17 cellular contexts compared by ENCODE assay signal in genomic region chr18:32956591-32957310, GRCh38.
DNase-seq lines count a peak whose midpoint lies in the region; ATAC-seq and TF ChIP-seq lines count a peak whose summit lies in the region.
"Had no signal": no experiment of that assay in that cellular context is flagged by ENCODE, and none has a peak within 500 bp of the region (broad histone marks: within the 10 kb centered on the region; RNA-seq: fewer than 3 reads in every experiment).

No MANE protein-coding gene starts in this region.

- peak overlapping the region; percentile 13 for H3K4me3 Mint-ChIP-seq in chondrocyte (ENCODE audit: unreplicated experiment)
- H3K4me3 Mint-ChIP-seq: activated CD8-positive, alpha-beta T cell treated with anti-CD3 and anti-CD28 coated beads, Interleukin-2, amount 10 ng/mL, durations not matched to agents 7 days and 5 days; natural killer cell treated with Interleukin-12 subunit alpha and Interleukin-12 subunit beta and Interleukin-15 and Interleukin-18, amount 100 ng/mL, for 72 hours; stimulated activated naive CD8-positive, alpha-beta T cell treated with anti-CD3 and anti-CD28 coated beads, Interleukin-15, Interleukin-2, amounts not matched to agents 100 ng/mL and 50 ng/mL, for 24 hours had no signal

- H3K79me2 ChIP-seq in mesendoderm (ENCODE audit: control insufficient read depth, insufficient read depth, low read length): no peaks in the 10 kb centered on the region

- no peak overlapping the region for H2BK15ac ChIP-seq in mesendoderm (replicated peaks; ENCODE audit: low read depth)

- H3K36me3 Mint-ChIP-seq in chondrocyte (ENCODE audit: low read depth): no peaks in the 10 kb centered on the region

- no peak overlapping the region for H4K8ac ChIP-seq in mesendoderm (ENCODE audit: low read depth, low read length)

- no peaks in the 10 kb centered on the region for H3K4me1 ChIP-seq in mesendoderm (ENCODE audit: control insufficient read depth, low read depth, low read length)

- no peak overlapping the region for H2AK5ac ChIP-seq in mesendoderm (ENCODE audit: low read length)

- H3K4me3 ChIP-seq in AG04450 (ENCODE audit: low read depth, low read length): no peak overlapping the region
- H3K4me3 ChIP-seq in mesendoderm (ENCODE audit: low read length): no peak overlapping the region

- H3K56ac ChIP-seq in mesendoderm (ENCODE audit: low read length): no peak overlapping the region

- peak; percentile 42 for TF ChIP-seq CTCF in AG04450 (IDR thresholded peaks at IDR 0.05; ENCODE audit: low read depth, low read length)
- TF ChIP-seq CTCF in chondrocyte (IDR thresholded peaks at IDR 0.05): peak; percentile 73

- no peak overlapping the region for H3K4ac ChIP-seq in mesendoderm (ENCODE audit: low read depth, low read length)

- H3K36me3 ChIP-seq in mesendoderm (ENCODE audit: control insufficient read depth, insufficient read depth, low read length): no peaks in the 10 kb centered on the region

- no peak overlapping the region for H3K23ac ChIP-seq in mesendoderm (ENCODE audit: low read length)

- H3K79me1 ChIP-seq in mesendoderm (ENCODE audit: low read length): no peaks in the 10 kb centered on the region

- no peak overlapping the region for H4K5ac ChIP-seq in mesendoderm (ENCODE audit: low read length)

- WGBS in mesendoderm (ENCODE audit: extremely low coverage, insufficient coverage, low lambda C conversion rate): no CpG with 5 or more reads among the region's 3 CpGs

- no peaks in the 10 kb centered on the region for H3K27me3 ChIP-seq in AG04450 (ENCODE audit: control insufficient read depth, insufficient read depth, low read length)
- no peaks in the 10 kb centered on the region for H3K27me3 ChIP-seq in mesendoderm (ENCODE audit: insufficient read depth, low read length, poor library complexity)

- H3K9me3 Mint-ChIP-seq in chondrocyte (ENCODE audit: low read depth): peaks cover 2% of the 10 kb centered on the region

- no peaks in the 10 kb centered on the region for H3K9me3 ChIP-seq in AG04450 (ENCODE audit: control insufficient read depth, insufficient read depth, low read length)

- H2BK120ac ChIP-seq in mesendoderm (ENCODE audit: low read depth, low read length): no peak overlapping the region

- peaks cover 2% of the 10 kb centered on the region for H3K27me3 Mint-ChIP-seq in chondrocyte (ENCODE audit: low read depth)
- H3K27me3 Mint-ChIP-seq: natural killer cell treated with Interleukin-12 subunit alpha and Interleukin-12 subunit beta and Interleukin-15 and Interleukin-18, amount 100 ng/mL, for 72 hours; stimulated activated naive CD8-positive, alpha-beta T cell treated with anti-CD3 and anti-CD28 coated beads, Interleukin-15, Interleukin-2, amounts not matched to agents 100 ng/mL and 50 ng/mL, for 24 hours had no signal

- POLR2A ChIA-PET in AG04450 (lab: Yijun Ruan, JAX): no interaction called here

- peak; percentile 2 for DNase-seq in AG04450 (ENCODE audit: low read depth, low spot score)
- peak; percentile 10 for DNase-seq in NAMALWA (ENCODE audit: low spot score)
- DNase-seq in chondrocyte (ENCODE audit: low spot score): no peak
- peak; percentile 19 for DNase-seq in mesendoderm
- no peak for DNase-seq in NOMO-1 treated with dmso at 0.1 percent for 144 hours (lab: John Stamatoyannopoulos, UW; ENCODE audit: unreplicated experiment)
- no peak for DNase-seq in retina
- DNase-seq in activated CD4-positive, alpha-beta T cell treated with anti-CD3 and anti-CD28 coated beads, Interleukin-2, amount 50 U/mL, for 48 hours: no peak
- DNase-seq: activated CD8-positive, alpha-beta T cell treated with anti-CD3 and anti-CD28 coated beads, Interleukin-2, amount 10 ng/mL, durations not matched to agents 7 days and 5 days; effector CD8-positive, alpha-beta T cell; Kasumi-1; NCI-H510A; stimulated activated CD4-positive, alpha-beta T cell treated with anti-CD3 and anti-CD28 coated beads, Interleukin-1b, Interleukin-23, amount 100 ng/mL, for 48 hours; T-helper 1 cell had no signal

- no peak overlapping the region for H3K4me2 ChIP-seq in mesendoderm (ENCODE audit: low read length)

- CTCF ChIA-PET in AG04450 (lab: Charles Lee): no interaction called here

- peak overlapping the region; percentile 83 for H3K27ac Mint-ChIP-seq in chondrocyte (ENCODE audit: unreplicated experiment)
- H3K27ac Mint-ChIP-seq: activated CD8-positive, alpha-beta T cell treated with anti-CD3 and anti-CD28 coated beads, Interleukin-2, amount 10 ng/mL, durations not matched to agents 7 days and 5 days; activated naive CD4-positive, alpha-beta T cell treated with anti-CD3 and anti-CD28 coated beads, Interleukin-2, amount 50 U/mL, for 72 hours; natural killer cell treated with Interleukin-12 subunit alpha and Interleukin-12 subunit beta and Interleukin-15 and Interleukin-18, amount 100 ng/mL, for 72 hours; stimulated activated naive CD8-positive, alpha-beta T cell treated with anti-CD3 and anti-CD28 coated beads, Interleukin-15, Interleukin-2, amounts not matched to agents 100 ng/mL and 50 ng/mL, for 24 hours had no signal

- H3K4me1 Mint-ChIP-seq in chondrocyte (ENCODE audit: low read depth): peaks cover 12% of the 10 kb centered on the region

- H3K27ac ChIP-seq in AG04450 (ENCODE audit: low read depth, low read length) (no peak overlapping the region), mesendoderm (ENCODE audit: low read depth, low read length) (no peak overlapping the region)

- H2BK5ac ChIP-seq in mesendoderm (ENCODE audit: low read length): no peak overlapping the region

- ATAC-seq in GM18870 (IDR thresholded peaks at IDR 0.05; ENCODE audit: unreplicated experiment): no peak
- ATAC-seq: activated CD8-positive, alpha-beta T cell treated with anti-CD3 and anti-CD28 coated beads, Interleukin-2, amount 10 ng/mL, durations not matched to agents 7 days and 5 days; activated naive CD4-positive, alpha-beta T cell treated with anti-CD3 and anti-CD28 coated beads, Interleukin-2, amount 50 U/mL, for 72 hours; natural killer cell treated with Interleukin-12 subunit alpha and Interleukin-12 subunit beta and Interleukin-15 and Interleukin-18, amount 100 ng/mL, for 72 hours had no signal

- H3K18ac ChIP-seq in mesendoderm (ENCODE audit: low read length): no peak overlapping the region

- H3K9ac ChIP-seq in mesendoderm (ENCODE audit: low read length): no peak overlapping the region

Comparison
In these comparisons a context has a peak if more than half of its experiments do, and no peak if none do; other contexts are left out.
1. DNase-seq: peak in AG04450 (single experiment), NAMALWA (single experiment) and mesendoderm (single experiment); none in chondrocyte (single experiment), NOMO-1 treated with dmso at 0.1 percent for 144 hours (single experiment), retina (single experiment) and activated CD4-positive, alpha-beta T cell treated with anti-CD3 and anti-CD28 coated beads, Interleukin-2, amount 50 U/mL, for 48 hours (0 of 2).